ENCODE assay signal across 34 cellular contexts in genomic region chr10:76210241-76210640, GRCh38.
"Had no signal": no experiment of that assay in that cellular context is flagged by ENCODE, and none has a peak within 500 bp of the region (broad histone marks: within the 10 kb centered on the region; RNA-seq: fewer than 3 reads in every experiment).

No MANE protein-coding gene starts in this region.

- DNase-seq: activated B cell treated with CpG ODN at 0.5 μM for 24 hours; activated CD4-positive, alpha-beta T cell treated with anti-CD3 and anti-CD28 coated beads for 48 hours; activated CD4-positive, alpha-beta T cell treated with anti-CD3 and anti-CD28 coated beads, Interleukin-2, amount 50 U/mL, for 1 hour; activated CD4-positive, alpha-beta T cell treated with anti-CD3 and anti-CD28 coated beads, Interleukin-2, amount 50 U/mL, for 48 hours; activated CD8-positive, alpha-beta memory T cell treated with anti-CD3 and anti-CD28 coated beads for 24 hours; activated CD8-positive, alpha-beta memory T cell treated with anti-CD3 and anti-CD28 coated beads, Interleukin-2, amount 50 U/mL, for 4 hours; activated CD8-positive, alpha-beta T cell treated with anti-CD3 and anti-CD28 coated beads for 36 hours; activated effector memory CD4-positive, alpha-beta T cell treated with anti-CD3 and anti-CD28 coated beads, Interleukin-2, amount 50 U/mL, for 16 hours; activated naive CD4-positive, alpha-beta T cell treated with anti-CD3 and anti-CD28 coated beads for 36 hours; activated naive CD8-positive, alpha-beta T cell treated with anti-CD3 and anti-CD28 coated beads for 36 hours; activated naive CD8-positive, alpha-beta T cell treated with anti-CD3 and anti-CD28 coated beads, Interleukin-2, amount 50 U/mL, for 24 hours; activated T-cell treated with anti-CD3 and anti-CD28 coated beads, Interleukin-2, amount 50 U/mL, for 1 hour; activated T-cell treated with anti-CD3 and anti-CD28 coated beads, Interleukin-2, amount 50 U/mL, for 48 hours; adrenal gland; aorta; body of pancreas; dorsolateral prefrontal cortex; effector memory CD4-positive, alpha-beta T cell; endodermal cell; foreskin melanocyte; heart right ventricle; T-helper 17 cell; T1000; WERI-Rb-1 had no signal

- H3K27ac Mint-ChIP-seq: activated B cell treated with CpG ODN at 0.5 μM for 24 hours; activated CD8-positive, alpha-beta T cell treated with anti-CD3 and anti-CD28 coated beads for 36 hours; activated naive CD4-positive, alpha-beta T cell treated with anti-CD3 and anti-CD28 coated beads for 36 hours; activated naive CD4-positive, alpha-beta T cell treated with anti-CD3 and anti-CD28 coated beads, Interleukin-2, amount 50 U/mL, for 24 hours; activated naive CD8-positive, alpha-beta T cell treated with anti-CD3 and anti-CD28 coated beads for 36 hours; activated naive CD8-positive, alpha-beta T cell treated with anti-CD3 and anti-CD28 coated beads, Interleukin-2, amount 50 U/mL, for 24 hours; activated T-helper 1 cell treated with anti-CD3 and anti-CD28 coated beads, Interleukin-12 subunit alpha, Interleukin-12 subunit beta, Interleukin-2, Interleukin-4 antibody, amounts not matched to agents 30 ng/mL and 10 ng/mL and 1 ng/mL, durations not matched to agents 14 hours and 24 hours and 36 hours; activated T-helper 2 cell treated with anti-CD3 and anti-CD28 coated beads, Interferon-gamma antibody, Interleukin-2, Interleukin-4, amounts not matched to agents 10 μg/mL and 5 μg/mL and 100 μg/mL, durations not matched to agents 14 hours and 24 hours and 36 hours; endodermal cell; T-helper 17 cell; T-helper 2 cell treated with Interferon-gamma antibody and Interleukin-4, amounts not matched to agents 5 μg/mL and 100 μg/mL, for 36 hours had no signal

- H3K4me1 ChIP-seq: adrenal gland, gastroesophageal sphincter, heart right ventricle had no signal

- H3K27me3 Mint-ChIP-seq: activated B cell treated with CpG ODN at 0.5 μM for 24 hours; activated CD8-positive, alpha-beta T cell treated with anti-CD3 and anti-CD28 coated beads for 36 hours; activated naive CD4-positive, alpha-beta T cell treated with anti-CD3 and anti-CD28 coated beads, Interleukin-2, amount 50 U/mL, for 24 hours; activated naive CD8-positive, alpha-beta T cell treated with anti-CD3 and anti-CD28 coated beads for 36 hours; central memory CD8-positive, alpha-beta T cell; dendritic cell treated with granulocyte-macrophage colony-stimulating factor and Interleukin-4, amounts not matched to agents 40 ng/mL and 50 ng/mL, for 4 days; T-helper 17 cell had no signal

- H3K9me3 Mint-ChIP-seq: activated B cell treated with CpG ODN at 0.5 μM for 24 hours; activated CD8-positive, alpha-beta T cell treated with anti-CD3 and anti-CD28 coated beads for 36 hours; activated naive CD4-positive, alpha-beta T cell treated with anti-CD3 and anti-CD28 coated beads for 36 hours; activated naive CD8-positive, alpha-beta T cell treated with anti-CD3 and anti-CD28 coated beads for 36 hours; activated naive CD8-positive, alpha-beta T cell treated with anti-CD3 and anti-CD28 coated beads, Interleukin-2, amount 50 U/mL, for 24 hours; dendritic cell treated with granulocyte-macrophage colony-stimulating factor and Interleukin-4, amounts not matched to agents 40 ng/mL and 50 ng/mL, for 4 days; endodermal cell; T-helper 2 cell treated with Interferon-gamma antibody and Interleukin-4, amounts not matched to agents 5 μg/mL and 100 μg/mL, for 36 hours had no signal

- H3K36me3 Mint-ChIP-seq: activated naive CD4-positive, alpha-beta T cell treated with anti-CD3 and anti-CD28 coated beads, Interleukin-2, amount 50 U/mL, for 24 hours; activated naive CD8-positive, alpha-beta T cell treated with anti-CD3 and anti-CD28 coated beads for 36 hours had no signal

- H3K4me1 Mint-ChIP-seq: activated B cell treated with CpG ODN at 0.5 μM for 24 hours; activated naive CD4-positive, alpha-beta T cell treated with anti-CD3 and anti-CD28 coated beads, Interleukin-2, amount 50 U/mL, for 24 hours; activated naive CD8-positive, alpha-beta T cell treated with anti-CD3 and anti-CD28 coated beads for 36 hours; activated naive CD8-positive, alpha-beta T cell treated with anti-CD3 and anti-CD28 coated beads, Interleukin-2, amount 50 U/mL, for 24 hours; central memory CD8-positive, alpha-beta T cell; T-helper 17 cell had no signal

- H3K4me3 Mint-ChIP-seq: activated B cell treated with CpG ODN at 0.5 μM for 24 hours; activated CD8-positive, alpha-beta T cell treated with anti-CD3 and anti-CD28 coated beads for 36 hours; activated naive CD4-positive, alpha-beta T cell treated with anti-CD3 and anti-CD28 coated beads for 36 hours; activated naive CD4-positive, alpha-beta T cell treated with anti-CD3 and anti-CD28 coated beads, Interleukin-2, amount 50 U/mL, for 24 hours; activated naive CD8-positive, alpha-beta T cell treated with anti-CD3 and anti-CD28 coated beads for 36 hours; activated naive CD8-positive, alpha-beta T cell treated with anti-CD3 and anti-CD28 coated beads, Interleukin-2, amount 50 U/mL, for 24 hours; activated T-helper 1 cell treated with anti-CD3 and anti-CD28 coated beads, Interleukin-12 subunit alpha, Interleukin-12 subunit beta, Interleukin-2, Interleukin-4 antibody, amounts not matched to agents 30 ng/mL and 10 ng/mL and 1 ng/mL, durations not matched to agents 14 hours and 24 hours and 36 hours; central memory CD8-positive, alpha-beta T cell; dendritic cell treated with granulocyte-macrophage colony-stimulating factor and Interleukin-4, amounts not matched to agents 40 ng/mL and 50 ng/mL, for 4 days; endodermal cell; T-helper 17 cell; T-helper 2 cell treated with Interferon-gamma antibody and Interleukin-4, amounts not matched to agents 5 μg/mL and 100 μg/mL, for 36 hours had no signal

- H3K36me3 ChIP-seq: adrenal gland, cardiac muscle cell, gastroesophageal sphincter, heart right ventricle, WERI-Rb-1 had no signal

- H3K9me3 ChIP-seq: adrenal gland, body of pancreas, gastroesophageal sphincter, heart right ventricle had no signal

- H3K27me3 ChIP-seq: adrenal gland, body of pancreas, cardiac muscle cell, gastroesophageal sphincter, heart right ventricle, hepatocyte had no signal

- H3K4me3 ChIP-seq: adrenal gland, body of pancreas, cardiac muscle cell, coronary artery, dorsolateral prefrontal cortex, gastroesophageal sphincter, heart right ventricle, hepatocyte had no signal

- H3K27ac ChIP-seq: adrenal gland, body of pancreas, cardiac muscle cell, coronary artery, dorsolateral prefrontal cortex, gastroesophageal sphincter, heart right ventricle, hepatocyte, WERI-Rb-1 had no signal
